In the genomic region with DNA sequence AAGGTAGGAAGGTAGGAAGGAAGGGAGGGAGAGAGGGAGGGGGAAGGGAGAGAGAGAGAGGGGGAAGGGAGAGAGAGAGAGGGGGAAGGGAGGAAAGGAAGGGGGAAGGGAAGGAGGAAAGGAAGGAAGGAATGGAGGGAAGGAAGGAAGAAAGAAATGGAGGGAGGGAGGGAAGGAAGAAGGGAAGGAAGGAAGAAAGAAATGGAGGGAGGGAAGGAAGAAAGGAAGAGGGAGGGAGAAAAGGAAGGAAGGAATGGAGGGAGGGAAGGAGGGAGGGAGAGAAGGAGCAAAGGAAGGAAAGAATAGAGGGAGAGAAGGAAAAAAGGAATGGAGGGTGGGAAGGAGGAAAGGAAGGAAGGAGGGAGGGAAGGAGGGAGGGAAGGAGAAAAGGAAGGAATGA, we compare ENCODE assay signal across 10 cellular contexts.
"Had no signal": no experiment of that assay in that cellular context is flagged by ENCODE, and none has a peak within 500 bp of the region (broad histone marks: within the 10 kb centered on the region; RNA-seq: fewer than 3 reads in every experiment).

No MANE protein-coding gene starts in this region.

- H3K4me3 ChIP-seq: GM23248 had no signal

- H2AFZ ChIP-seq: GM23248 had no signal

- H3K4me2 ChIP-seq: KMS-11 had no signal

- H3K9ac ChIP-seq: GM23248, KMS-11 had no signal

- FAIRE-seq: H54, HTR-8/SVneo had no signal

- H3K4me3 Mint-ChIP-seq: H9, HFFc6 had no signal

- H3K27ac ChIP-seq: GM23248, KMS-11 had no signal

- H3K4me1 Mint-ChIP-seq: H9 had no signal

- DNase-seq: GM23248, GOT3, H9, HCEC 1CT, HFFc6, Karpas-422, KBM-7 had no signal

- H3K27ac Mint-ChIP-seq: H9, HFFc6 had no signal
